In the genomic region with DNA sequence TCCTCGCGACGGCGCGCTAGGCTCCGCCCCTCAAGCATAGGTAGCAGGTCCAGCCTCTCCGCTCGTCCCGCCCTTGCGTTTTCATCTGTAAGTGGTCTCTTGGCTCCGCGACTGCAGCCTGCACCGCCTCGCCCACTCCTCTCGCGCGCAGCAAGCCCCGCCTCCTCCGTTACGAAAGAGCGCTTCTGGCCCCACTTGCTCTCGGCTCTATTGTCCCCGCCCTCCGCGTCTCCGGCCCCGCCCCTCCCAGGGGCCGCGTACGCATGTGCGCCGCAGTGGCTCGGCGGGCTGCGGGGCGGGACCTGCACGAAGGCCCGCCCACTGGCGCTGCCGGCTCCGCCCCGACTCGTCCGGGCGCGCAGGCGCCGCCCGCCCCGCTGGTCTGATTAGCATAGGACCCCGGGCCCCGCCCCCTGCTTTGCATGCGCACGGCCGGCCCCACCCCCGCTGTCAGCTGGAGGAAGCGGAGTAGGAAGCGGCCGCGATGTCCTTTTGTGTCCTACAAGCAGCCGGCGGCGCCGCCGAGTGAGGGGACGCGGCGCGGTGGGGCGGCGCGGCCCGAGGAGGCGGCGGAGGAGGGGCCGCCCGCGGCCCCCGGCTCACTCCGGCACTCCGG, we compare ENCODE assay signal across 1 cellular context.
TF ChIP-seq lines count a peak whose summit lies in the region.

A gene (plus strand): TSS at position 450 of the 616 bp plus-strand sequence. CDS start 1,656 bp downstream, outside the sequence.

TF ChIP-seq in HEK293, 187 proteins besides CTCF, POLR2A, EP300 and RAD21 (continued from another document):
- TF ChIP-seq, protein P1, sequence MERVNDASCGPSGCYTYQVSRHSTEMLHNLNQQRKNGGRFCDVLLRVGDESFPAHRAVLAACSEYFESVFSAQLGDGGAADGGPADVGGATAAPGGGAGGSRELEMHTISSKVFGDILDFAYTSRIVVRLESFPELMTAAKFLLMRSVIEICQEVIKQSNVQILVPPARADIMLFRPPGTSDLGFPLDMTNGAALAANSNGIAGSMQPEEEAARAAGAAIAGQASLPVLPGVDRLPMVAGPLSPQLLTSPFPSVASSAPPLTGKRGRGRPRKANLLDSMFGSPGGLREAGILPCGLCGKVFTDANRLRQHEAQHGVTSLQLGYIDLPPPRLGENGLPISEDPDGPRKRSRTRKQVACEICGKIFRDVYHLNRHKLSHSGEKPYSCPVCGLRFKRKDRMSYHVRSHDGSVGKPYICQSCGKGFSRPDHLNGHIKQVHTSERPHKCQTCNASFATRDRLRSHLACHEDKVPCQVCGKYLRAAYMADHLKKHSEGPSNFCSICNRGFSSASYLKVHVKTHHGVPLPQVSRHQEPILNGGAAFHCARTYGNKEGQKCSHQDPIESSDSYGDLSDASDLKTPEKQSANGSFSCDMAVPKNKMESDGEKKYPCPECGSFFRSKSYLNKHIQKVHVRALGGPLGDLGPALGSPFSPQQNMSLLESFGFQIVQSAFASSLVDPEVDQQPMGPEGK (tag by site-specific recombination; IDR thresholded peaks at IDR 0.05) = 0 out of 2 replicates have a peak, but pooled peaks have one; percentile 24
- peak; percentile 93 for TF ChIP-seq SP2 (tag by site-specific recombination; IDR thresholded peaks at IDR 0.05)
- TF ChIP-seq, protein P2, sequence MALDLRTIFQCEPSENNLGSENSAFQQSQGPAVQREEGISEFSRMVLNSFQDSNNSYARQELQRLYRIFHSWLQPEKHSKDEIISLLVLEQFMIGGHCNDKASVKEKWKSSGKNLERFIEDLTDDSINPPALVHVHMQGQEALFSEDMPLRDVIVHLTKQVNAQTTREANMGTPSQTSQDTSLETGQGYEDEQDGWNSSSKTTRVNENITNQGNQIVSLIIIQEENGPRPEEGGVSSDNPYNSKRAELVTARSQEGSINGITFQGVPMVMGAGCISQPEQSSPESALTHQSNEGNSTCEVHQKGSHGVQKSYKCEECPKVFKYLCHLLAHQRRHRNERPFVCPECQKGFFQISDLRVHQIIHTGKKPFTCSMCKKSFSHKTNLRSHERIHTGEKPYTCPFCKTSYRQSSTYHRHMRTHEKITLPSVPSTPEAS (tag by site-specific recombination; IDR thresholded peaks at IDR 0.05) = no peak
- TF ChIP-seq KLF8 (tag by site-specific recombination; IDR thresholded peaks at IDR 0.05) = peak; percentile 56; the same call in 1 of the 2 replicates
- no peak for TF ChIP-seq TRIM28 (IDR thresholded peaks at IDR 0.05; ENCODE audit: borderline replicate concordance, low read length)
- TF ChIP-seq KLF10 (tag by site-specific recombination; IDR thresholded peaks at IDR 0.05) = 0 out of 2 replicates have a peak, but pooled peaks have one; percentile 31
